Comparison of ENCODE assay signal across 1 cellular context in genomic region chr1:45750298-45751038, GRCh38.
A peak's percentile ranks its signal among the peaks of the same experiment; 100 is the strongest.
TF ChIP-seq lines count a peak whose summit lies in the region.

Gene IPP, minus strand, starts transcription at chr1:45750653. Its CDS starts 4,242 bp downstream, at chr1:45746411.

TF ChIP-seq in HepG2, 621 proteins besides CTCF, POLR2A, EP300 and RAD21 (continued from another document and continues in another):
- TF ChIP-seq THRA (CRISPR knock-in tag; IDR thresholded peaks at IDR 0.05; ENCODE audit: borderline replicate concordance) (peak; percentile 72), ZNF556 (CRISPR knock-in tag; IDR thresholded peaks at IDR 0.05; ENCODE audit: borderline replicate concordance) (peak; percentile 74), ZNF12 (CRISPR knock-in tag; IDR thresholded peaks at IDR 0.05) (peak; percentile 34; the same call in 1 of the 2 replicates), ZNF414 (CRISPR knock-in tag; IDR thresholded peaks at IDR 0.05) (peak; percentile 30; the same call in 1 of the 2 replicates), MTF2 (CRISPR knock-in tag; IDR thresholded peaks at IDR 0.05; ENCODE audit: borderline replicate concordance) (no peak), NFAT5 (CRISPR knock-in tag; IDR thresholded peaks at IDR 0.05) (peak; percentile 84; the same call in 1 of the 2 replicates), RERE (CRISPR knock-in tag; IDR thresholded peaks at IDR 0.05; ENCODE audit: low read depth) (no peak; the same call in none of the 2 replicates), RBM22 (optimal IDR thresholded peaks at IDR 0.05; ENCODE audit: low read length) (no peak), YY1 (IDR thresholded peaks at IDR 0.05; ENCODE audit: insufficient read depth, insufficient replicate concordance, low read depth, low read length) (peak; percentile 72), ZNF430 (CRISPR knock-in tag; IDR thresholded peaks at IDR 0.05) (peak; percentile 89), ONECUT2 (CRISPR knock-in tag; IDR thresholded peaks at IDR 0.05) (no peak), PHF5A (CRISPR knock-in tag; IDR thresholded peaks at IDR 0.05; ENCODE audit: low read depth, unreplicated experiment) (peak; percentile 61), RORA (CRISPR knock-in tag; IDR thresholded peaks at IDR 0.05) (no peak), HNRNPK (IDR thresholded peaks at IDR 0.05; ENCODE audit: low read depth, low read length, poor library complexity, severe bottlenecking) (peak; percentile 83), ESRRA (CRISPR knock-in tag; IDR thresholded peaks at IDR 0.05; ENCODE audit: low read depth) (0 out of 2 replicates have a peak, but pooled peaks have one; percentile 32), ZNF644 (CRISPR knock-in tag; IDR thresholded peaks at IDR 0.05; ENCODE audit: low read depth) (0 out of 2 replicates have a peak, but pooled peaks have one; percentile 9), ATF4 (CRISPR knock-in tag; IDR thresholded peaks at IDR 0.05) (peak in 1 of 2 experiments; percentile 53; a peak in 1 of 4 replicates), PREB (CRISPR knock-in tag; IDR thresholded peaks at IDR 0.05) (no peak), ZNF292 (CRISPR knock-in tag; IDR thresholded peaks at IDR 0.05; ENCODE audit: borderline replicate concordance, low read depth) (peak; percentile 85), ZNF136 (CRISPR knock-in tag; IDR thresholded peaks at IDR 0.05; ENCODE audit: low read depth) (no peak; the same call in 1 of the 2 replicates), ZBTB38 (CRISPR knock-in tag; IDR thresholded peaks at IDR 0.05) (peak; percentile 52; the same call in 1 of the 2 replicates), ZNF800 (CRISPR knock-in tag; IDR thresholded peaks at IDR 0.05) (no peak; the same call in 1 of the 2 replicates), IRF1 (CRISPR knock-in tag; IDR thresholded peaks at IDR 0.05; ENCODE audit: low read depth) (no peak), EED (CRISPR knock-in tag; IDR thresholded peaks at IDR 0.05) (no peak), ATF1 (CRISPR knock-in tag; IDR thresholded peaks at IDR 0.05) (no peak), PATZ1 (CRISPR knock-in tag; IDR thresholded peaks at IDR 0.05) (peak; percentile 90), ARHGAP35 (CRISPR knock-in tag; IDR thresholded peaks at IDR 0.05; ENCODE audit: borderline replicate concordance) (no peak; the same call in 1 of the 2 replicates), E2F1 (CRISPR knock-in tag; IDR thresholded peaks at IDR 0.05) (peak; percentile 85), BCL6 (CRISPR knock-in tag; IDR thresholded peaks at IDR 0.05) (peak; percentile 61), ZNF251 (CRISPR knock-in tag; IDR thresholded peaks at IDR 0.05) (no peak), HNRNPLL (IDR thresholded peaks at IDR 0.05; ENCODE audit: low read depth, low read length, poor library complexity, severe bottlenecking) (peak; percentile 86), TCF7 (IDR thresholded peaks at IDR 0.05; ENCODE audit: low read depth) (no peak), ARNT (IDR thresholded peaks at IDR 0.05) (no peak), NR2F6 (IDR thresholded peaks at IDR 0.05) (no peak), NR2F6 (CRISPR knock-in tag; IDR thresholded peaks at IDR 0.05) (peak; percentile 23; the same call in 1 of the 2 replicates), XRCC5 (optimal IDR thresholded peaks at IDR 0.05; ENCODE audit: low read length) (peak; percentile 80)
